8 cellular contexts compared by ENCODE assay signal in genomic region chr15:40081691-40082194, GRCh38. TPM values are rescaled to one million over a fixed set of nuclear protein-coding genes. Genes with fewer than 3 reads are reported as not detected.
A peak's percentile ranks its signal among the peaks of the same experiment; 100 is the strongest.
DNase-seq lines count a peak whose midpoint lies in the region; ATAC-seq and TF ChIP-seq lines count a peak whose summit lies in the region.

No MANE protein-coding gene starts in this region.

- no peaks in the 10 kb centered on the region for H3K27me3 ChIP-seq in foreskin keratinocyte

- DNase-seq in AG09309 (ENCODE audit: low read depth) (no peak), HFF-Myc (ENCODE audit: extremely low read depth, low read depth) (no peak), foreskin keratinocyte (no peak), natural killer cell (no peak), NAMALWA (ENCODE audit: low spot score) (no peak)
- DNase-seq in stimulated activated CD4-positive, alpha-beta T cell treated with anti-CD3 and anti-CD28 coated beads, Interleukin-15, amount 100 ng/mL, for 24 hours: no peak

- TF ChIP-seq CTCF in AG09309 (IDR thresholded peaks at IDR 0.05; ENCODE audit: control insufficient read depth, insufficient read depth, low read depth, low read length, missing control alignments) (no peak), HFF-Myc (IDR thresholded peaks at IDR 0.05; ENCODE audit: low read depth, low read length, missing control alignments) (no peak), VCaP (conservative IDR thresholded peaks at IDR 0.05) (no peak), foreskin keratinocyte (conservative IDR thresholded peaks at IDR 0.05) (no peak), natural killer cell (IDR thresholded peaks at IDR 0.05) (no peak)

- H3K4me3 ChIP-seq in AG09309 (ENCODE audit: control insufficient read depth, low read depth, low read length) (peak overlapping the region; percentile 38), HFF-Myc (replicated peaks; ENCODE audit: low read depth, low read length) (peak overlapping the region; percentile 14; the same call in 1 of the 2 replicates)

- H3K9me3 Mint-ChIP-seq in natural killer cell: no peaks in the 10 kb centered on the region

- H3K4me1 ChIP-seq in foreskin keratinocyte: peaks cover 16% of the 10 kb centered on the region

- ATAC-seq in foreskin keratinocyte: peak; percentile 39
- ATAC-seq in natural killer cell: peak in 1 of 3 donors; percentile 33
- no peak for ATAC-seq in GM21528 (IDR thresholded peaks at IDR 0.05; ENCODE audit: low FRiP score, unreplicated experiment)

- H3K4me1 Mint-ChIP-seq in natural killer cell: peaks cover 7 to 11% of the 10 kb centered on the region in 2 donors

- intact Hi-C loops in natural killer cell (cut with micrococcal nuclease): no loop called here

- peak overlapping the region; percentile 49 for H3K4me3 Mint-ChIP-seq in natural killer cell

- H3K27me3 Mint-ChIP-seq in natural killer cell (ENCODE audit: low read depth in 2 of 2): peaks cover 20 to 43% of the 10 kb centered on the region in 2 donors

- no peaks in the 10 kb centered on the region for H3K36me3 Mint-ChIP-seq in natural killer cell

- H3K27ac Mint-ChIP-seq in natural killer cell: peak overlapping the region in 1 of 2 donors; percentile 29

- H3K27ac ChIP-seq in VCaP: peak overlapping the region; percentile 47; the same call in 1 of the 2 replicates
- no peak overlapping the region for H3K27ac ChIP-seq in foreskin keratinocyte

RNA-seq across cellular contexts. Expression of gene BMF, which starts 26.9 kb away (rescaled TPM):
- total RNA-seq in foreskin keratinocyte: 0.07 and 0.34 TPM in 2 replicates
- 0.07 and 0.22 TPM in 2 replicates for polyA plus RNA-seq in foreskin keratinocyte
- total RNA-seq in natural killer cell: 10 to 100 TPM in 1 of 3 donors, 1 to 10 TPM in 2; 7.6 to 10.5 (median 9.8) TPM

RNA-seq across cellular contexts. Expression of gene SRP14, which starts 42.8 kb away (rescaled TPM):
- total RNA-seq in foreskin keratinocyte (136 and 141 TPM in 2 replicates), natural killer cell (100 to 1,000 TPM; 126 to 143 (median 127) TPM)
- polyA plus RNA-seq in foreskin keratinocyte: 403 and 413 TPM in 2 replicates
